6 cellular contexts compared by ENCODE assay signal in genomic region chr9:124835026-124835501, GRCh38. TPM values are rescaled to one million over a fixed set of nuclear protein-coding genes. Genes with fewer than 3 reads are reported as not detected.
DNase-seq lines count a peak whose midpoint lies in the region; ATAC-seq and TF ChIP-seq lines count a peak whose summit lies in the region.

No MANE protein-coding gene starts in this region.

- TF ChIP-seq CTCF in MCF 10A (IDR thresholded peaks at IDR 0.05; ENCODE audit: unreplicated experiment), result no peak
- TF ChIP-seq CTCF in Caco-2 (IDR thresholded peaks at IDR 0.05; ENCODE audit: insufficient read depth in 1 of 2, low read depth in 1 of 2, low read length in 1 of 2, severe bottlenecking in 1 of 2, unreplicated experiment in 1 of 2), result no peak

- POLR2A ChIA-PET in MCF 10A (lab: Yijun Ruan, JAX), result interaction anchor here (0.6 to 5.3 kb wide), 9 partner anchors 16 to 284 kb away, joined by 3 to 83 read pairs (median 7); partner anchors contain the start of genes ARPC5L, NR6A1 and RPL35
- POLR2A ChIA-PET in Caco-2 (lab: Charles Lee), result no interaction called here

- H3K27ac Mint-ChIP-seq in MCF 10A (ENCODE audit: low read depth, unreplicated experiment) (peak overlapping the region; percentile 66), Caco-2 (ENCODE audit: unreplicated experiment) (no peak overlapping the region)

- H3K27me3 ChIP-seq in Caco-2 (replicated peaks; ENCODE audit: control insufficient read depth, insufficient read depth, low read length), result no peaks in the 10 kb centered on the region

- H3K36me3 ChIP-seq in Caco-2 (ENCODE audit: control insufficient read depth, insufficient read depth, low read length), result no peaks in the 10 kb centered on the region

- H3K27me3 Mint-ChIP-seq in MCF 10A (ENCODE audit: insufficient read depth, unreplicated experiment), result no peaks in the 10 kb centered on the region
- no peaks in the 10 kb centered on the region for H3K27me3 Mint-ChIP-seq in Caco-2 (ENCODE audit: insufficient read depth, unreplicated experiment)

- no peaks in the 10 kb centered on the region for H3K9me3 ChIP-seq in Caco-2

- peaks cover 8% of the 10 kb centered on the region; the same call in 1 of the 2 replicates for H3K4me1 ChIP-seq in Caco-2

- H3K36me3 Mint-ChIP-seq in MCF 10A (ENCODE audit: insufficient read depth, unreplicated experiment), result no peaks in the 10 kb centered on the region
- no peaks in the 10 kb centered on the region for H3K36me3 Mint-ChIP-seq in Caco-2 (ENCODE audit: insufficient read depth, unreplicated experiment)

- H3K9me3 Mint-ChIP-seq in MCF 10A (ENCODE audit: unreplicated experiment), result no peaks in the 10 kb centered on the region
- no peaks in the 10 kb centered on the region for H3K9me3 Mint-ChIP-seq in Caco-2 (ENCODE audit: unreplicated experiment)

- DNase-seq in NCI-H1105 (lab: John Stamatoyannopoulos, UW) (peak; percentile 76), MCF 10A (ENCODE audit: unreplicated experiment) (peak; percentile 94), pulmonary artery endothelial cell (ENCODE audit: low read depth, low spot score) (peak; percentile 36), Caco-2 (no peak)
- DNase-seq in stimulated activated CD4-positive, alpha-beta T cell treated with anti-CD3 and anti-CD28 coated beads, Interleukin-15, amount 100 ng/mL, for 24 hours, result no peak

- intact Hi-C loops in MCF 10A (cut with micrococcal nuclease) (loop anchor here (1.0 to 5.0 kb wide), 2 partner anchors 17 to 63 kb away; partner anchors contain the start of gene NR6A1), Caco-2 (cut with micrococcal nuclease; ENCODE audit: unreplicated experiment) (no loop called here)

- BruUV-seq in MCF 10A (replicated peaks; lab: Mats Ljungman, UMichigan), result no TSS peak
- BruUV-seq in Caco-2 (replicated peaks; lab: Mats Ljungman, UMichigan), result no TSS peak

- H3K4me3 ChIP-seq in Caco-2 (ENCODE audit: low read depth, low read length), result no peak overlapping the region

- no peak for ATAC-seq in HG02870 (IDR thresholded peaks at IDR 0.05; ENCODE audit: unreplicated experiment)

- CTCF ChIA-PET in MCF 10A (lab: Yijun Ruan, JAX) (interaction anchor here (0.6 to 15.9 kb wide), 7 partner anchors 11 to 61 kb away, joined by 3 to 159 read pairs (median 4); partner anchors contain the start of genes NR6A1, OLFML2A and WDR38), Caco-2 (lab: Charles Lee) (interaction anchor here (1.2 kb wide), 1 partner anchor 18 kb away, joined by 8 read pairs; the partner anchor contains the start of gene WDR38)

- peaks cover 18% of the 10 kb centered on the region for H3K4me1 Mint-ChIP-seq in MCF 10A (ENCODE audit: insufficient read depth, unreplicated experiment)
- no peaks in the 10 kb centered on the region for H3K4me1 Mint-ChIP-seq in Caco-2 (ENCODE audit: low read depth, unreplicated experiment)

- H3K4me3 Mint-ChIP-seq in MCF 10A (ENCODE audit: unreplicated experiment) (peak overlapping the region; percentile 47), Caco-2 (ENCODE audit: unreplicated experiment) (no peak overlapping the region)

RNA-seq across cellular contexts. Expression of gene WDR38, which starts 18.2 kb away (rescaled TPM):
- not detected in 2 replicates for total RNA-seq in MCF 10A (2022)
- 0.07 TPM in 1 of 2 replicates, not detected in the other for total RNA-seq in pulmonary artery endothelial cell
- not detected in 2 replicates for total RNA-seq in Caco-2 (2022)

RNA-seq across cellular contexts. Expression of gene RPL35, which starts 26.7 kb away (rescaled TPM):
- total RNA-seq in MCF 10A (2022) (1,966 and 2,009 TPM in 2 replicates), pulmonary artery endothelial cell (1,491 and 1,946 TPM in 2 replicates), Caco-2 (2022) (1,528 and 1,598 TPM in 2 replicates)

RNA-seq across cellular contexts. Expression of gene ARPC5L, which starts 26.9 kb away (rescaled TPM):
- total RNA-seq in MCF 10A (2022) (72.5 and 84.2 TPM in 2 replicates), pulmonary artery endothelial cell (26.2 and 28.7 TPM in 2 replicates), Caco-2 (2022) (59.0 and 60.1 TPM in 2 replicates)

RNA-seq across cellular contexts. Expression of gene OLFML2A, which starts 58.1 kb away (rescaled TPM):
- 0.21 and 0.25 TPM in 2 replicates for total RNA-seq in MCF 10A (2022)
- total RNA-seq in pulmonary artery endothelial cell, result under 0.01 and 0.04 TPM in 2 replicates
- 1.1 and 1.2 TPM in 2 replicates for total RNA-seq in Caco-2 (2022)

Comparison
In these comparisons a context has a peak if more than half of its experiments do, and no peak if none do; other contexts are left out.
1. DNase-seq: peak in NCI-H1105 (single experiment), MCF 10A (single experiment) and pulmonary artery endothelial cell (single experiment); none in stimulated activated CD4-positive, alpha-beta T cell treated with anti-CD3 and anti-CD28 coated beads, Interleukin-15, amount 100 ng/mL, for 24 hours (single experiment) and Caco-2 (0 of 2).